ENCODE assay signal across 1 cellular context in the genomic region with DNA sequence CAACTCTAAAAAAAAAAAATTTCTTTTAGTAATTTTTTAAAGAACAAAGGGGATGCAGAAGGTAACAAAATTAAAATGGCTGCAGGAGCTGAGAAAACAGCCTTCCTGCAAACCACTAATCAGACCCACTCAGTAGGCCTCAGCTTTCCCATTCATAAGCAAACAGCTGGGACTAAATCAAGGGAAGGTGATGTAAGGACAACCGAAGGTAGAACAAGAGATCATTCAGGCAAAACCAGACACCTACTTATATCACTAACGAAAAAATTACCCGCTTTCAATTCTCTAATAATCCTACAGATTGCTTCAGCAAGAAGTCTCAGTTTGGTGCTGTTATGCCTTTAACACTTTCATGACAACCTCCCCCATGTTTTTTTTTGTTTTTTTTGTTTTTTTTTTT.
TF ChIP-seq lines count a peak whose summit lies in the region.

No MANE protein-coding gene starts in this region.

TF ChIP-seq in GM23338, 12 proteins besides CTCF, POLR2A, EP300 and RAD21 (continued from another document):
- TF ChIP-seq, protein P1, sequence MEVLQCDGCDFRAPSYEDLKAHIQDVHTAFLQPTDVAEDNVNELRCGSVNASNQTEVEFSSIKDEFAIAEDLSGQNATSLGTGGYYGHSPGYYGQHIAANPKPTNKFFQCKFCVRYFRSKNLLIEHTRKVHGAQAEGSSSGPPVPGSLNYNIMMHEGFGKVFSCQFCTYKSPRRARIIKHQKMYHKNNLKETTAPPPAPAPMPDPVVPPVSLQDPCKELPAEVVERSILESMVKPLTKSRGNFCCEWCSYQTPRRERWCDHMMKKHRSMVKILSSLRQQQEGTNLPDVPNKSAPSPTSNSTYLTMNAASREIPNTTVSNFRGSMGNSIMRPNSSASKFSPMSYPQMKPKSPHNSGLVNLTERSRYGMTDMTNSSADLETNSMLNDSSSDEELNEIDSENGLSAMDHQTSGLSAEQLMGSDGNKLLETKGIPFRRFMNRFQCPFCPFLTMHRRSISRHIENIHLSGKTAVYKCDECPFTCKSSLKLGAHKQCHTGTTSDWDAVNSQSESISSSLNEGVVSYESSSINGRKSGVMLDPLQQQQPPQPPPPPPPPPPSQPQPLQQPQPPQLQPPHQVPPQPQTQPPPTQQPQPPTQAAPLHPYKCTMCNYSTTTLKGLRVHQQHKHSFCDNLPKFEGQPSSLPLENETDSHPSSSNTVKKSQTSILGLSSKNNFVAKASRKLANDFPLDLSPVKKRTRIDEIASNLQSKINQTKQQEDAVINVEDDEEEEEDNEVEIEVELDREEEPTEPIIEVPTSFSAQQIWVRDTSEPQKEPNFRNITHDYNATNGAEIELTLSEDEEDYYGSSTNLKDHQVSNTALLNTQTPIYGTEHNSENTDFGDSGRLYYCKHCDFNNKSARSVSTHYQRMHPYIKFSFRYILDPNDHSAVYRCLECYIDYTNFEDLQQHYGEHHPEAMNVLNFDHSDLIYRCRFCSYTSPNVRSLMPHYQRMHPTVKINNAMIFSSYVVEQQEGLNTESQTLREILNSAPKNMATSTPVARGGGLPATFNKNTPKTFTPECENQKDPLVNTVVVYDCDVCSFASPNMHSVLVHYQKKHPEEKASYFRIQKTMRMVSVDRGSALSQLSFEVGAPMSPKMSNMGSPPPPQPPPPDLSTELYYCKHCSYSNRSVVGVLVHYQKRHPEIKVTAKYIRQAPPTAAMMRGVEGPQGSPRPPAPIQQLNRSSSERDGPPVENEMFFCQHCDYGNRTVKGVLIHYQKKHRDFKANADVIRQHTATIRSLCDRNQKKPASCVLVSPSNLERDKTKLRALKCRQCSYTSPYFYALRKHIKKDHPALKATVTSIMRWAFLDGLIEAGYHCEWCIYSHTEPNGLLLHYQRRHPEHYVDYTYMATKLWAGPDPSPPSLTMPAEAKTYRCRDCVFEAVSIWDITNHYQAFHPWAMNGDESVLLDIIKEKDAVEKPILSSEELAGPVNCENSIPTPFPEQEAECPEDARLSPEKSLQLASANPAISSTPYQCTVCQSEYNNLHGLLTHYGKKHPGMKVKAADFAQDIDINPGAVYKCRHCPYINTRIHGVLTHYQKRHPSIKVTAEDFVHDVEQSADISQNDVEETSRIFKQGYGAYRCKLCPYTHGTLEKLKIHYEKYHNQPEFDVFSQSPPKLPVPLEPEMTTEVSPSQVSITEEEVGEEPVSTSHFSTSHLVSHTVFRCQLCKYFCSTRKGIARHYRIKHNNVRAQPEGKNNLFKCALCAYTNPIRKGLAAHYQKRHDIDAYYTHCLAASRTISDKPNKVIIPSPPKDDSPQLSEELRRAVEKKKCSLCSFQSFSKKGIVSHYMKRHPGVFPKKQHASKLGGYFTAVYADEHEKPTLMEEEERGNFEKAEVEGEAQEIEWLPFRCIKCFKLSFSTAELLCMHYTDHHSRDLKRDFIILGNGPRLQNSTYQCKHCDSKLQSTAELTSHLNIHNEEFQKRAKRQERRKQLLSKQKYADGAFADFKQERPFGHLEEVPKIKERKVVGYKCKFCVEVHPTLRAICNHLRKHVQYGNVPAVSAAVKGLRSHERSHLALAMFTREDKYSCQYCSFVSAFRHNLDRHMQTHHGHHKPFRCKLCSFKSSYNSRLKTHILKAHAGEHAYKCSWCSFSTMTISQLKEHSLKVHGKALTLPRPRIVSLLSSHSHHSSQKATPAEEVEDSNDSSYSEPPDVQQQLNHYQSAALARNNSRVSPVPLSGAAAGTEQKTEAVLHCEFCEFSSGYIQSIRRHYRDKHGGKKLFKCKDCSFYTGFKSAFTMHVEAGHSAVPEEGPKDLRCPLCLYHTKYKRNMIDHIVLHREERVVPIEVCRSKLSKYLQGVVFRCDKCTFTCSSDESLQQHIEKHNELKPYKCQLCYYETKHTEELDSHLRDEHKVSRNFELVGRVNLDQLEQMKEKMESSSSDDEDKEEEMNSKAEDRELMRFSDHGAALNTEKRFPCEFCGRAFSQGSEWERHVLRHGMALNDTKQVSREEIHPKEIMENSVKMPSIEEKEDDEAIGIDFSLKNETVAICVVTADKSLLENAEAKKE (CRISPR knock-in tag; IDR thresholded peaks at IDR 0.05) = no peak
- TF ChIP-seq, protein P2, sequence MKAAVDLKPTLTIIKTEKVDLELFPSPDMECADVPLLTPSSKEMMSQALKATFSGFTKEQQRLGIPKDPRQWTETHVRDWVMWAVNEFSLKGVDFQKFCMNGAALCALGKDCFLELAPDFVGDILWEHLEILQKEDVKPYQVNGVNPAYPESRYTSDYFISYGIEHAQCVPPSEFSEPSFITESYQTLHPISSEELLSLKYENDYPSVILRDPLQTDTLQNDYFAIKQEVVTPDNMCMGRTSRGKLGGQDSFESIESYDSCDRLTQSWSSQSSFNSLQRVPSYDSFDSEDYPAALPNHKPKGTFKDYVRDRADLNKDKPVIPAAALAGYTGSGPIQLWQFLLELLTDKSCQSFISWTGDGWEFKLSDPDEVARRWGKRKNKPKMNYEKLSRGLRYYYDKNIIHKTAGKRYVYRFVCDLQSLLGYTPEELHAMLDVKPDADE (IDR thresholded peaks at IDR 0.05) = no peak
- no peak for TF ChIP-seq ZNF114 (CRISPR knock-in tag; IDR thresholded peaks at IDR 0.05)
- TF ChIP-seq, protein P3, sequence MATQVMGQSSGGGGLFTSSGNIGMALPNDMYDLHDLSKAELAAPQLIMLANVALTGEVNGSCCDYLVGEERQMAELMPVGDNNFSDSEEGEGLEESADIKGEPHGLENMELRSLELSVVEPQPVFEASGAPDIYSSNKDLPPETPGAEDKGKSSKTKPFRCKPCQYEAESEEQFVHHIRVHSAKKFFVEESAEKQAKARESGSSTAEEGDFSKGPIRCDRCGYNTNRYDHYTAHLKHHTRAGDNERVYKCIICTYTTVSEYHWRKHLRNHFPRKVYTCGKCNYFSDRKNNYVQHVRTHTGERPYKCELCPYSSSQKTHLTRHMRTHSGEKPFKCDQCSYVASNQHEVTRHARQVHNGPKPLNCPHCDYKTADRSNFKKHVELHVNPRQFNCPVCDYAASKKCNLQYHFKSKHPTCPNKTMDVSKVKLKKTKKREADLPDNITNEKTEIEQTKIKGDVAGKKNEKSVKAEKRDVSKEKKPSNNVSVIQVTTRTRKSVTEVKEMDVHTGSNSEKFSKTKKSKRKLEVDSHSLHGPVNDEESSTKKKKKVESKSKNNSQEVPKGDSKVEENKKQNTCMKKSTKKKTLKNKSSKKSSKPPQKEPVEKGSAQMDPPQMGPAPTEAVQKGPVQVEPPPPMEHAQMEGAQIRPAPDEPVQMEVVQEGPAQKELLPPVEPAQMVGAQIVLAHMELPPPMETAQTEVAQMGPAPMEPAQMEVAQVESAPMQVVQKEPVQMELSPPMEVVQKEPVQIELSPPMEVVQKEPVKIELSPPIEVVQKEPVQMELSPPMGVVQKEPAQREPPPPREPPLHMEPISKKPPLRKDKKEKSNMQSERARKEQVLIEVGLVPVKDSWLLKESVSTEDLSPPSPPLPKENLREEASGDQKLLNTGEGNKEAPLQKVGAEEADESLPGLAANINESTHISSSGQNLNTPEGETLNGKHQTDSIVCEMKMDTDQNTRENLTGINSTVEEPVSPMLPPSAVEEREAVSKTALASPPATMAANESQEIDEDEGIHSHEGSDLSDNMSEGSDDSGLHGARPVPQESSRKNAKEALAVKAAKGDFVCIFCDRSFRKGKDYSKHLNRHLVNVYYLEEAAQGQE (IDR thresholded peaks at IDR 0.05; ENCODE audit: unreplicated experiment) = no peak
